Comparison of ENCODE assay signal across 15 cellular contexts in genomic region chr7:134313543-134313942, GRCh38. TPM values are rescaled to one million over a fixed set of nuclear protein-coding genes. Genes with fewer than 3 reads are reported as not detected.
DNase-seq lines count a peak whose midpoint lies in the region; ATAC-seq and TF ChIP-seq lines count a peak whose summit lies in the region.
"Had no signal": no experiment of that assay in that cellular context is flagged by ENCODE, and none has a peak within 500 bp of the region (broad histone marks: within the 10 kb centered on the region; RNA-seq: fewer than 3 reads in every experiment).

No MANE protein-coding gene starts in this region.

- H3K27ac ChIP-seq in colonic mucosa (no peak overlapping the region), prostate gland (no peak overlapping the region), heart left ventricle (no peak overlapping the region)
- H3K27ac ChIP-seq: BLaER1 treated with 17β-estradiol and CSF1 and Interleukin-3, amounts not matched to agents 10 nM and 100 nM had no signal

- no peaks in the 10 kb centered on the region for H3K27me3 Mint-ChIP-seq in activated CD4-positive, alpha-beta T cell treated with anti-CD3 and anti-CD28 coated beads, Interleukin-2, amount 10 ng/mL, durations not matched to agents 7 days and 5 days
- H3K27me3 Mint-ChIP-seq: B cell had no signal

- H3K36me3 Mint-ChIP-seq in activated CD4-positive, alpha-beta T cell treated with anti-CD3 and anti-CD28 coated beads, Interleukin-2, amount 10 ng/mL, durations not matched to agents 7 days and 5 days (ENCODE audit: low read depth), result peaks cover 8% of the 10 kb centered on the region

- H3K9ac ChIP-seq in colonic mucosa (ENCODE audit: low read depth in 2 of 2, low read length in 2 of 2), result no peak overlapping the region
- H3K9ac ChIP-seq: BLaER1 treated with 17β-estradiol and CSF1 and Interleukin-3, amounts not matched to agents 10 nM and 100 nM had no signal

- POLR2A ChIA-PET in activated CD4-positive, alpha-beta T cell treated with anti-CD3 and anti-CD28 coated beads, Interleukin-2, amount 10 ng/mL, durations not matched to agents 7 days and 5 days (lab: Charles Lee), result no interaction called here

- TF ChIP-seq POLR2A in prostate gland (IDR thresholded peaks at IDR 0.05), result no peak
- no peak for TF ChIP-seq POLR2A in heart left ventricle (IDR thresholded peaks at IDR 0.05)

- intact Hi-C loops in colonic mucosa (cut with DNase I) (no loop called here), prostate gland (cut with DNase I) (loop anchor here (10.0 kb wide), 1 partner anchor 189 kb away; the partner anchor contains the start of gene LRGUK), heart left ventricle (cut with DNase I) (no loop called here)

- DNase-seq in DMS79 treated with DMSO at 0.1 percent for 48 hours (lab: John Stamatoyannopoulos, UW) (peak; percentile 59), LNCaP clone FGC (ENCODE audit: low read depth) (peak; percentile 80), colonic mucosa (peak; percentile 31), prostate gland (ENCODE audit: low spot score) (peak; percentile 13), RKO (ENCODE audit: low spot score) (no peak), heart left ventricle (no peak)
- DNase-seq in activated CD4-positive, alpha-beta T cell treated with anti-CD3 and anti-CD28 coated beads, Interleukin-2, amount 10 ng/mL, durations not matched to agents 7 days and 5 days, result no peak
- DNase-seq: 8988T; Calu3; CD8-positive, alpha-beta T cell; H9; IMR-90 had no signal

- CTCF ChIA-PET in activated CD4-positive, alpha-beta T cell treated with anti-CD3 and anti-CD28 coated beads, Interleukin-2, amount 10 ng/mL, durations not matched to agents 7 days and 5 days (lab: Charles Lee), result interaction anchor here (1.1 kb wide), 1 partner anchor 44 kb away, joined by 3 read pairs; no protein-coding TSS in a partner anchor

- H3K36me3 ChIP-seq in colonic mucosa, result no peaks in the 10 kb centered on the region
- no peaks in the 10 kb centered on the region for H3K36me3 ChIP-seq in prostate gland
- peaks cover 0 to 6% (median 0%) of the 10 kb centered on the region in 9 donors for H3K36me3 ChIP-seq in heart left ventricle

- H3K9me3 ChIP-seq in colonic mucosa (no peaks in the 10 kb centered on the region), prostate gland (no peaks in the 10 kb centered on the region), heart left ventricle (no peaks in the 10 kb centered on the region)
- H3K9me3 ChIP-seq: BLaER1 treated with 17β-estradiol and CSF1 and Interleukin-3, amounts not matched to agents 10 nM and 100 nM had no signal

- no peaks in the 10 kb centered on the region for H3K27me3 ChIP-seq in colonic mucosa
- no peaks in the 10 kb centered on the region for H3K27me3 ChIP-seq in prostate gland (replicated peaks; ENCODE audit: insufficient read depth)
- no peaks in the 10 kb centered on the region for H3K27me3 ChIP-seq in heart left ventricle
- H3K27me3 ChIP-seq: BLaER1 treated with 17β-estradiol and CSF1 and Interleukin-3, amounts not matched to agents 10 nM and 100 nM had no signal

- TF ChIP-seq CTCF in LNCaP clone FGC (IDR thresholded peaks at IDR 0.05; ENCODE audit: control insufficient read depth, extremely low read depth, insufficient read depth) (no peak), colonic mucosa (IDR thresholded peaks at IDR 0.05) (no peak), prostate gland (IDR thresholded peaks at IDR 0.05) (no peak), heart left ventricle (IDR thresholded peaks at IDR 0.05) (no peak)

- H3K9me3 Mint-ChIP-seq in activated CD4-positive, alpha-beta T cell treated with anti-CD3 and anti-CD28 coated beads, Interleukin-2, amount 10 ng/mL, durations not matched to agents 7 days and 5 days, result no peaks in the 10 kb centered on the region
- H3K9me3 Mint-ChIP-seq: CD8-positive, alpha-beta T cell; H9 had no signal

- no peak overlapping the region for H3K27ac Mint-ChIP-seq in activated CD4-positive, alpha-beta T cell treated with anti-CD3 and anti-CD28 coated beads, Interleukin-2, amount 10 ng/mL, durations not matched to agents 7 days and 5 days
- H3K27ac Mint-ChIP-seq: B cell; CD8-positive, alpha-beta T cell; H9 had no signal

- H3K4me1 Mint-ChIP-seq in activated CD4-positive, alpha-beta T cell treated with anti-CD3 and anti-CD28 coated beads, Interleukin-2, amount 10 ng/mL, durations not matched to agents 7 days and 5 days, result peaks cover 33% of the 10 kb centered on the region

- ATAC-seq in HG03045 (IDR thresholded peaks at IDR 0.05; ENCODE audit: unreplicated experiment) (no peak), heart left ventricle (no peak)
- ATAC-seq: CD8-positive, alpha-beta T cell had no signal

- WGBS in prostate gland, result 64% methylated on average over 1 of the region's 1 CpG
- WGBS in heart left ventricle, 4 donors, result 87 to 95% (median 92%) methylated on average over 1 of the region's 1 CpG

- no peak overlapping the region for H3K4me3 Mint-ChIP-seq in activated CD4-positive, alpha-beta T cell treated with anti-CD3 and anti-CD28 coated beads, Interleukin-2, amount 10 ng/mL, durations not matched to agents 7 days and 5 days
- H3K4me3 Mint-ChIP-seq: B cell; CD8-positive, alpha-beta T cell; H9 had no signal

- no peaks in the 10 kb centered on the region for H3K4me1 ChIP-seq in colonic mucosa
- H3K4me1 ChIP-seq in prostate gland (replicated peaks), result peaks cover 6% of the 10 kb centered on the region
- H3K4me1 ChIP-seq in heart left ventricle, result peaks cover 0 to 20% (median 7%) of the 10 kb centered on the region in 12 donors

- H3K4me3 ChIP-seq in LNCaP clone FGC (ENCODE audit: low read depth, low read length), result no peak overlapping the region
- no peak overlapping the region for H3K4me3 ChIP-seq in colonic mucosa
- H3K4me3 ChIP-seq in prostate gland, result no peak overlapping the region
- H3K4me3 ChIP-seq in heart left ventricle, result no peak overlapping the region
- H3K4me3 ChIP-seq: BLaER1 treated with 17β-estradiol and CSF1 and Interleukin-3, amounts not matched to agents 10 nM and 100 nM had no signal

RNA-seq across cellular contexts. Expression of gene SLC35B4, which starts 3.2 kb away (rescaled TPM):
- 1 to 10 TPM; 6.2 to 7.5 TPM for total RNA-seq in colonic mucosa
- 10 to 100 TPM in 1 of 2 donors, 1 to 10 TPM in 1; 6.4 to 20.6 TPM for total RNA-seq in prostate gland
- 10 to 100 TPM; 15.2 to 18.4 TPM for total RNA-seq in activated CD4-positive, alpha-beta T cell treated with anti-CD3 and anti-CD28 coated beads, Interleukin-2, amount 10 ng/mL, durations not matched to agents 7 days and 5 days
- total RNA-seq in heart left ventricle, result 1 to 10 TPM; 3.8 to 8.6 (median 5.7) TPM
- 1 to 10 TPM; 2.6 to 4.9 TPM for polyA plus RNA-seq in heart left ventricle

Comparison
In these comparisons a context has a peak if more than half of its experiments do, and no peak if none do; other contexts are left out.
1. DNase-seq: peak in DMS79 treated with DMSO at 0.1 percent for 48 hours (single experiment), LNCaP clone FGC (single experiment), colonic mucosa (single experiment) and prostate gland (single experiment); none in RKO (single experiment), activated CD4-positive, alpha-beta T cell treated with anti-CD3 and anti-CD28 coated beads, Interleukin-2, amount 10 ng/mL, durations not matched to agents 7 days and 5 days (single experiment) and heart left ventricle (0 of 5).